9 cellular contexts compared by ENCODE assay signal in the genomic region with DNA sequence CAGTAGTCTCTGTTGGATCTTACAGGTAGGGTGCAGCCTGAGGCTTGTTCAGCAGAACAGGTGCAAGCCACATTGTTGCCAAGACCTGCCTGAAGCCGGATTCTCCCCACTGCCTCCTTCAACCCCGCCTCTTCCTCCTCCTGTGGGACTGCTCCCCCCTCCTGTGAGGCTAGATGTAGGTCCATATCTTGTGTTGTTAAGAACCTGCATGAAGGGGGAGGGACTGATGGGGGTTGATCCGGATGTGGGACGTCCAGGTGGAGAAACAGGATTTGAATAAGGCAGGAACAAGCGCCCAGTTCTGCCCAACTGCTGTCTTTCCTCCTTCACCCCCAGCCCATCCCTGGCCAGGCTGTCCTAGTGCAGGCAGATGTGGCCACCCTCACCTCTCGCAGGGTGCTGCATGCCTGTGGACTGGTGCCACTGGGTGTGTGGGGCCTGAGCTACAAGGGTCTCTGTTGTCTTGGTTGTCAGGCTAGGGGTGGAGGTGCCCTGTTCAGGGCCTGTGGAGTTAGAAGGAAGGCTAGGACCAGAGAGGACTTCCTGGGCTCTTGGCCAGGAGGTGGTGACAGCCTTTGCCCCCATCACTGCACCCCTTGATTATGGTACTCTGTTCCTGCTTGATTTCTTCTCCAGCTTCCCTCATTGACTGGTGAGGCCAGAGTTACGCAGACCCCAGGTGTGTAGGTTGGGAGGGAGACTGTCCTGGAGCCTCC. TPM values are rescaled to one million over a fixed set of nuclear protein-coding genes. Genes with fewer than 3 reads are reported as not detected.
DNase-seq lines count a peak whose midpoint lies in the region; ATAC-seq lines count a peak whose summit lies in the region.
"Had no signal": no experiment of that assay in that cellular context is flagged by ENCODE, and none has a peak within 500 bp of the region (broad histone marks: within the 10 kb centered on the region; RNA-seq: fewer than 3 reads in every experiment).

No MANE protein-coding gene starts in this region.

- no peak for ATAC-seq in activated CD4-positive, alpha-beta T cell treated with anti-CD3 and anti-CD28 coated beads for 36 hours
- ATAC-seq in activated T-cell treated with anti-CD3 and anti-CD28 coated beads, Interleukin-2, amount 50 U/mL, for 72 hours (replicated peaks in 1 of 2), result no peak

- peak overlapping the region; percentile 88 for H3K27ac Mint-ChIP-seq in activated CD4-positive, alpha-beta T cell treated with anti-CD3 and anti-CD28 coated beads for 36 hours
- H3K27ac Mint-ChIP-seq in activated T-cell treated with anti-CD3 and anti-CD28 coated beads, Interleukin-2, amount 50 U/mL, for 72 hours, result peak overlapping the region; percentile 70

- peak; percentile 43 for DNase-seq in activated CD4-positive, alpha-beta T cell treated with anti-CD3 and anti-CD28 coated beads for 36 hours
- no peak for DNase-seq in activated CD4-positive, alpha-beta T cell treated with anti-CD3 and anti-CD28 coated beads for 4 hours
- no peak for DNase-seq in activated T-cell treated with anti-CD3 and anti-CD28 coated beads, Interleukin-2, amount 50 U/mL, for 72 hours
- DNase-seq in NCI-H226, result no peak
- no peak for DNase-seq in AG08395 (ENCODE audit: low spot score)
- DNase-seq in AML-193 (lab: John Stamatoyannopoulos, UW), result no peak

- H3K4me1 Mint-ChIP-seq in activated CD4-positive, alpha-beta T cell treated with anti-CD3 and anti-CD28 coated beads for 36 hours, result peaks cover 38% of the 10 kb centered on the region
- H3K4me1 Mint-ChIP-seq in activated T-cell treated with anti-CD3 and anti-CD28 coated beads, Interleukin-2, amount 50 U/mL, for 72 hours (ENCODE audit: low read depth), result peaks cover 43% of the 10 kb centered on the region

- intact Hi-C loops in activated CD4-positive, alpha-beta T cell treated with anti-CD3 and anti-CD28 coated beads for 36 hours (cut with DNase I, micrococcal nuclease), result no loop called here

- H3K27ac ChIP-seq in iPS-20b (ENCODE audit: low read length), result no peak overlapping the region
- peak overlapping the region; percentile 46 for H3K27ac ChIP-seq in thymus (ENCODE audit: low read depth)

- CTCF ChIA-PET in activated CD4-positive, alpha-beta T cell treated with anti-CD3 and anti-CD28 coated beads for 36 hours (lab: Charles Lee), result interaction anchor here (0.9 to 6.0 kb wide), 4 partner anchors 14 to 27 kb away, joined by 3 to 66 read pairs (median 5); no protein-coding TSS in a partner anchor

- H3K36me3 ChIP-seq in iPS-20b (ENCODE audit: insufficient read depth, low read depth, low read length) (peaks cover 11% of the 10 kb centered on the region; the same call in 1 of the 2 replicates), thymus (ENCODE audit: control insufficient read depth, insufficient read depth) (peaks cover 28% of the 10 kb centered on the region)

- H3K9me3 Mint-ChIP-seq in activated CD4-positive, alpha-beta T cell treated with anti-CD3 and anti-CD28 coated beads for 36 hours (ENCODE audit: low read depth), result no peaks in the 10 kb centered on the region
- no peaks in the 10 kb centered on the region for H3K9me3 Mint-ChIP-seq in activated T-cell treated with anti-CD3 and anti-CD28 coated beads, Interleukin-2, amount 50 U/mL, for 72 hours

- H3K9me3 ChIP-seq in iPS-20b (ENCODE audit: insufficient read depth, low read depth, low read length) (no peaks in the 10 kb centered on the region), thymus (ENCODE audit: control insufficient read depth) (no peaks in the 10 kb centered on the region)

- POLR2A ChIA-PET in activated CD4-positive, alpha-beta T cell treated with anti-CD3 and anti-CD28 coated beads for 36 hours (lab: Charles Lee), result interaction anchor here (0.8 kb wide), 1 partner anchor 81 kb away, joined by 3 read pairs; no protein-coding TSS in a partner anchor

- peaks cover 11% of the 10 kb centered on the region for H3K4me1 ChIP-seq in iPS-20b (ENCODE audit: insufficient read depth, low read length)
- peaks cover 18% of the 10 kb centered on the region for H3K4me1 ChIP-seq in thymus (ENCODE audit: control insufficient read depth, insufficient read depth, low read length)

- H3K4me3 ChIP-seq in iPS-20b (ENCODE audit: low read length) (peak overlapping the region; percentile 74; the same call in 1 of the 2 replicates), thymus (ENCODE audit: low read length) (peak overlapping the region; percentile 62)

- H3K4me3 Mint-ChIP-seq in activated CD4-positive, alpha-beta T cell treated with anti-CD3 and anti-CD28 coated beads for 36 hours, result peak overlapping the region; percentile 92
- peak overlapping the region; percentile 93 to 98 for H3K4me3 Mint-ChIP-seq in activated T-cell treated with anti-CD3 and anti-CD28 coated beads, Interleukin-2, amount 50 U/mL, for 72 hours

- peaks cover 38% of the 10 kb centered on the region for H3K36me3 Mint-ChIP-seq in activated CD4-positive, alpha-beta T cell treated with anti-CD3 and anti-CD28 coated beads for 36 hours (ENCODE audit: low read depth)
- H3K36me3 Mint-ChIP-seq in activated T-cell treated with anti-CD3 and anti-CD28 coated beads, Interleukin-2, amount 50 U/mL, for 72 hours (ENCODE audit: insufficient read depth in 2 of 2), result peaks cover 11 to 17% of the 10 kb centered on the region in 2 donors

- no peak overlapping the region for H3K9ac ChIP-seq in iPS-20b (ENCODE audit: low read depth, low read length)

- no peaks in the 10 kb centered on the region for H3K27me3 Mint-ChIP-seq in activated CD4-positive, alpha-beta T cell treated with anti-CD3 and anti-CD28 coated beads for 36 hours
- no peaks in the 10 kb centered on the region for H3K27me3 Mint-ChIP-seq in activated T-cell treated with anti-CD3 and anti-CD28 coated beads, Interleukin-2, amount 50 U/mL, for 72 hours (ENCODE audit: low read depth)

- WGBS in thymus, result 79% methylated on average over 7 of the region's 7 CpGs

- H3K27me3 ChIP-seq in iPS-20b (ENCODE audit: insufficient read depth, low read length), result peaks cover 52% of the 10 kb centered on the region
- H3K27me3 ChIP-seq in thymus (ENCODE audit: control insufficient read depth, insufficient read depth), result peaks cover 10% of the 10 kb centered on the region

RNA-seq across cellular contexts. Expression of a gene that starts 1.4 kb away (rescaled TPM):
- total RNA-seq in activated CD4-positive, alpha-beta T cell treated with anti-CD3 and anti-CD28 coated beads for 36 hours, result 10 to 100 TPM; 69.4 to 72.8 TPM
- total RNA-seq in activated T-cell treated with anti-CD3 and anti-CD28 coated beads, Interleukin-2, amount 50 U/mL, for 72 hours, result 100 to 1,000 TPM; 113 to 136 TPM
- polyA plus RNA-seq in thymus, result 106 TPM

RNA-seq across cellular contexts. Expression of a gene that starts 17.1 kb away (rescaled TPM):
- total RNA-seq in activated CD4-positive, alpha-beta T cell treated with anti-CD3 and anti-CD28 coated beads for 36 hours, result 10 to 100 TPM; 24.0 to 30.7 TPM
- total RNA-seq in activated T-cell treated with anti-CD3 and anti-CD28 coated beads, Interleukin-2, amount 50 U/mL, for 72 hours, result 10 to 100 TPM; 52.6 to 53.4 TPM
- polyA plus RNA-seq in thymus, result 36.7 TPM

RNA-seq across cellular contexts. Expression of a gene that starts 26.9 kb away (rescaled TPM):
- total RNA-seq in activated CD4-positive, alpha-beta T cell treated with anti-CD3 and anti-CD28 coated beads for 36 hours, result not detected
- total RNA-seq in activated T-cell treated with anti-CD3 and anti-CD28 coated beads, Interleukin-2, amount 50 U/mL, for 72 hours, result not detected
- 0.14 TPM for polyA plus RNA-seq in thymus
- total RNA-seq: Daoy had no signal

RNA-seq across cellular contexts. Expression of a gene that starts 45.9 kb away (rescaled TPM):
- 10 to 100 TPM in 1 of 2 experiments, 1 to 10 TPM in 1; 6.4 to 11.5 TPM for total RNA-seq in activated CD4-positive, alpha-beta T cell treated with anti-CD3 and anti-CD28 coated beads for 36 hours
- total RNA-seq in activated T-cell treated with anti-CD3 and anti-CD28 coated beads, Interleukin-2, amount 50 U/mL, for 72 hours, result 10 to 100 TPM; 10.0 to 11.1 TPM
- polyA plus RNA-seq in thymus, result 47.4 TPM
